Comparison of ENCODE assay signal across 16 cellular contexts in genomic region chr4:5784960-5785611, GRCh38.
DNase-seq lines count a peak whose midpoint lies in the region; ATAC-seq and TF ChIP-seq lines count a peak whose summit lies in the region.
"Had no signal": no experiment of that assay in that cellular context is flagged by ENCODE, and none has a peak within 500 bp of the region (broad histone marks: within the 10 kb centered on the region; RNA-seq: fewer than 3 reads in every experiment).

No MANE protein-coding gene starts in this region.

- intact Hi-C loops in left colon (cut with DNase I, micrococcal nuclease): no loop called here

- no peak for ATAC-seq in left lobe of liver
- ATAC-seq in left colon: no peak
- ATAC-seq: K562 had no signal

- no peak overlapping the region for H3K4me3 ChIP-seq in AG09309 (ENCODE audit: control insufficient read depth, low read depth, low read length)
- H3K4me3 ChIP-seq: breast epithelium, K562, tibial artery had no signal

- peak; percentile 15 for TF ChIP-seq CTCF in AG09309 (IDR thresholded peaks at IDR 0.05; ENCODE audit: control insufficient read depth, insufficient read depth, low read depth, low read length, missing control alignments)
- no peak; the same call in 1 of the 2 replicates for TF ChIP-seq CTCF in VCaP (conservative IDR thresholded peaks at IDR 0.05)

- peak overlapping the region; percentile 51 for H3K27ac ChIP-seq in VCaP
- H3K27ac ChIP-seq: parathyroid adenoma, tibial artery had no signal

- DNase-seq in AG09309 (ENCODE audit: low read depth): no peak
- DNase-seq in fibroblast of peridontal ligament (ENCODE audit: extremely low read depth): peak; percentile 47
- DNase-seq in left lobe of liver (ENCODE audit: low spot score): peak; percentile 19
- no peak for DNase-seq in left colon
- no peak for DNase-seq in stimulated activated CD4-positive, alpha-beta T cell treated with anti-CD3 and anti-CD28 coated beads, Interleukin-2, amount 100 ng/mL, for 24 hours
- DNase-seq in activated effector memory CD4-positive, alpha-beta T cell treated with Interleukin-2 at 50 U/mL for 16 hours: no peak
- DNase-seq in NCI-H2107 (lab: John Stamatoyannopoulos, UW): no peak
- DNase-seq: NCI-H1417 treated with DMSO at 0.1 percent for 48 hours; SHP77; stimulated activated CD8-positive, alpha-beta memory T cell treated with anti-CD3 and anti-CD28 coated beads, Interleukin-4, amount 100 ng/mL, for 48 hours; T-helper 9 cell had no signal

Comparison
In these comparisons a context has a peak if more than half of its experiments do, and no peak if none do; other contexts are left out.
1. DNase-seq: peak in fibroblast of peridontal ligament (single experiment) and left lobe of liver (single experiment); none in AG09309 (single experiment), left colon (0 of 2), stimulated activated CD4-positive, alpha-beta T cell treated with anti-CD3 and anti-CD28 coated beads, Interleukin-2, amount 100 ng/mL, for 24 hours (0 of 2), activated effector memory CD4-positive, alpha-beta T cell treated with Interleukin-2 at 50 U/mL for 16 hours (single experiment) and NCI-H2107 (single experiment).